In genomic region chr12:117190210-117190781, GRCh38 we compare ENCODE assay signal across 8 cellular contexts. TPM values are rescaled to one million over a fixed set of nuclear protein-coding genes. Genes with fewer than 3 reads are reported as not detected.
DNase-seq lines count a peak whose midpoint lies in the region; ATAC-seq, FAIRE-seq and TF ChIP-seq lines count a peak whose summit lies in the region.

TSS of gene FBXO21 (minus strand) at chr12:117190470. CDS start at chr12:117190456, 14 bp downstream.

- no peaks in the 10 kb centered on the region for H3K27me3 Mint-ChIP-seq in mesothelial cell of epicardium (ENCODE audit: low read depth)

- ATAC-seq in GM21367 (IDR thresholded peaks at IDR 0.05; ENCODE audit: unreplicated experiment) = peak; percentile 95

- FAIRE-seq in HTR-8/SVneo (lab: Jason Lieb, UNC) = peak; percentile 89

- peak within 1 kb of the TSS; percentile 84 for H3K27ac Mint-ChIP-seq in mesothelial cell of epicardium

- DNase-seq in COLO829 (ENCODE audit: low spot score) = peak; percentile 94
- DNase-seq in HTR-8/SVneo (ENCODE audit: insufficient read length, low spot score) = peak; percentile 89
- peak; percentile 55 for DNase-seq in NOMO-1 treated with DMSO at 0.1 percent for 48 hours (lab: John Stamatoyannopoulos, UW; ENCODE audit: unreplicated experiment)
- DNase-seq in activated CD8-positive, alpha-beta memory T cell treated with anti-CD3 and anti-CD28 coated beads, Interleukin-2, amount 50 U/mL, for 24 hours (ENCODE audit: extremely low read depth) = peak; percentile 70
- DNase-seq in mesothelial cell of epicardium (ENCODE audit: low spot score in 2 of 2, unreplicated experiment in 2 of 2) = peak; percentile 89 to 95
- DNase-seq in stimulated activated CD8-positive, alpha-beta memory T cell treated with anti-CD3 and anti-CD28 coated beads, Interleukin-15, amount 100 ng/mL, for 4 hours (ENCODE audit: low read depth in 2 of 2) = peak; percentile 86 to 90

- in situ Hi-C loops in endometrial microvascular endothelial cells (cut with HindIII; ENCODE audit: inconsistent ontology term, low pct_unique_long_range_greater_than_20kb, low sequenced_read_pairs) = no loop called here

- peak within 1 kb of the TSS; percentile 93 for H3K4me3 Mint-ChIP-seq in mesothelial cell of epicardium

- TF ChIP-seq CTCF in mesothelial cell of epicardium (IDR thresholded peaks at IDR 0.05; ENCODE audit: unreplicated experiment) = no peak

- peaks cover 10% of the 10 kb centered on the region for H3K36me3 Mint-ChIP-seq in mesothelial cell of epicardium

- no peaks in the 10 kb centered on the region for H3K9me3 Mint-ChIP-seq in mesothelial cell of epicardium

- H3K4me1 Mint-ChIP-seq in mesothelial cell of epicardium = peaks cover 22% of the 10 kb centered on the region

RNA-seq across cellular contexts. Expression of gene FBXO21, which starts in this region (rescaled TPM):
- total RNA-seq in endometrial microvascular endothelial cells (ENCODE audit: inconsistent ontology term) = 74.2 TPM
- 57.5 to 65.3 TPM (median 60.5 TPM) in 3 replicates for total RNA-seq in mesothelial cell of epicardium

Comparison
In these comparisons a context has a peak if more than half of its experiments do, and no peak if none do; other contexts are left out.
1. Peak in every context shown above with its lines: DNase-seq and ATAC-seq.